Comparison of ENCODE assay signal across 2 cellular contexts in the genomic region with DNA sequence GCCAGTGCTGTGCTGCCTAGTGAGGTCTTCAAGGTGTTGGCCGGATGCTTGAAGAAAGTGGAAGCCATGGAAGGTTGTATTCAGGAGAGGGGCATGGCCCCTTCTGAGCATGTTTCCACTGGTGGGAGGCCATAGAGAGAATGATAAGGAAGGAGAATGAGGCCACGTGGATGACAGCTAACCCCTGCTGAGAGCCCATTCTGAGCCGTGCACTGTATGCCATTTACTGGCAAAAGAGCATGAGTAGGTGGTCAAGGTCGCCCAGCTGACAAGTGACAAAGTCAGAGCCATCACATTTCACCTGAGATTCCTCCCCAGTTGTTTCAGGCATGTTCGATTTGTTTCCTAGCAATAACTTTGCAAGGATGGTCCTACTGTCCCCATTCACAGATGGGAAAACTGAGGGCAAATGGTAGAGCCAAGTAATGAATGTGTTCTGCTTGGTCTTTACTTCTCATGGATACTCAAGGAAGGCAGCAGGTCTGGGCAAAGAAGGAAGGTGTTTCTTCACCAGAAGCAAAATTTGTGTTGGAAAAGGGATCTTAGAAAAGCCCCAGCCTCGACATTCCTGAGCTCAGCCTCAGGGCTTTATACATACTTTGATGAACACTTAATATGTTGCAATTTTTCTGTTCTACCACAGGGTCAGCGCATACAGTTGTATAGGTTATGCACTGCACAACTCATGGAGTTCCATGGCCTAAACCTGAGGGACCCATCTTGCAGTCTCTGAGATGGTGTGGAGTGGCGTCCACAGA.
TF ChIP-seq lines count a peak whose summit lies in the region.

No MANE protein-coding gene starts in this region.

TF ChIP-seq in K562, 482 proteins besides CTCF, POLR2A, EP300 and RAD21:
- TF ChIP-seq RBM34 (IDR thresholded peaks at IDR 0.05; ENCODE audit: borderline replicate concordance, insufficient read depth, low read length) (no peak), MECOM (CRISPR knock-in tag; IDR thresholded peaks at IDR 0.05) (no peak), KHSRP (IDR thresholded peaks at IDR 0.05) (no peak), RBM25 (IDR thresholded peaks at IDR 0.05; ENCODE audit: low read depth, low read length, severe bottlenecking) (peak; percentile 70), ZNF79 (CRISPR knock-in tag; IDR thresholded peaks at IDR 0.05; ENCODE audit: low read depth) (no peak), BCOR (IDR thresholded peaks at IDR 0.05) (0 out of 2 replicates have a peak, but pooled peaks have one; percentile 23)
- TF ChIP-seq, protein P1, sequence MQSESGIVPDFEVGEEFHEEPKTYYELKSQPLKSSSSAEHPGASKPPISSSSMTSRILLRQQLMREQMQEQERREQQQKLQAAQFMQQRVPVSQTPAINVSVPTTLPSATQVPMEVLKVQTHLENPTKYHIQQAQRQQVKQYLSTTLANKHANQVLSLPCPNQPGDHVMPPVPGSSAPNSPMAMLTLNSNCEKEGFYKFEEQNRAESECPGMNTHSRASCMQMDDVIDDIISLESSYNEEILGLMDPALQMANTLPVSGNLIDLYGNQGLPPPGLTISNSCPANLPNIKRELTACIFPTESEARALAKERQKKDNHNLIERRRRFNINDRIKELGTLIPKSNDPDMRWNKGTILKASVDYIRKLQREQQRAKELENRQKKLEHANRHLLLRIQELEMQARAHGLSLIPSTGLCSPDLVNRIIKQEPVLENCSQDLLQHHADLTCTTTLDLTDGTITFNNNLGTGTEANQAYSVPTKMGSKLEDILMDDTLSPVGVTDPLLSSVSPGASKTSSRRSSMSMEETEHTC (IDR thresholded peaks at IDR 0.05), result no peak
TF ChIP-seq in K562: peak in this region for 2.

TF ChIP-seq in GM23338, 12 proteins besides CTCF, POLR2A, EP300 and RAD21:
- no peak for TF ChIP-seq ZNF114 (CRISPR knock-in tag; IDR thresholded peaks at IDR 0.05)
- no peak for TF ChIP-seq NANOG (IDR thresholded peaks at IDR 0.05; ENCODE audit: borderline replicate concordance)
- TF ChIP-seq, protein P2, sequence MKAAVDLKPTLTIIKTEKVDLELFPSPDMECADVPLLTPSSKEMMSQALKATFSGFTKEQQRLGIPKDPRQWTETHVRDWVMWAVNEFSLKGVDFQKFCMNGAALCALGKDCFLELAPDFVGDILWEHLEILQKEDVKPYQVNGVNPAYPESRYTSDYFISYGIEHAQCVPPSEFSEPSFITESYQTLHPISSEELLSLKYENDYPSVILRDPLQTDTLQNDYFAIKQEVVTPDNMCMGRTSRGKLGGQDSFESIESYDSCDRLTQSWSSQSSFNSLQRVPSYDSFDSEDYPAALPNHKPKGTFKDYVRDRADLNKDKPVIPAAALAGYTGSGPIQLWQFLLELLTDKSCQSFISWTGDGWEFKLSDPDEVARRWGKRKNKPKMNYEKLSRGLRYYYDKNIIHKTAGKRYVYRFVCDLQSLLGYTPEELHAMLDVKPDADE (IDR thresholded peaks at IDR 0.05), result no peak
- TF ChIP-seq CREB1 (CRISPR knock-in tag; IDR thresholded peaks at IDR 0.05; ENCODE audit: low read depth), result no peak
- no peak for TF ChIP-seq ZNF331 (CRISPR knock-in tag; IDR thresholded peaks at IDR 0.05; ENCODE audit: low read depth)
- TF ChIP-seq EZH2phosphoT487 (IDR thresholded peaks at IDR 0.05; ENCODE audit: unreplicated experiment), result no peak
- no peak for TF ChIP-seq POLR2AphosphoS5 (IDR thresholded peaks at IDR 0.05; ENCODE audit: low read depth)
- no peak for TF ChIP-seq EZH2 (IDR thresholded peaks at IDR 0.05; ENCODE audit: low read depth, unreplicated experiment)
- no peak for TF ChIP-seq STAT1 (IDR thresholded peaks at IDR 0.05; ENCODE audit: unreplicated experiment)
- TF ChIP-seq, protein P3, sequence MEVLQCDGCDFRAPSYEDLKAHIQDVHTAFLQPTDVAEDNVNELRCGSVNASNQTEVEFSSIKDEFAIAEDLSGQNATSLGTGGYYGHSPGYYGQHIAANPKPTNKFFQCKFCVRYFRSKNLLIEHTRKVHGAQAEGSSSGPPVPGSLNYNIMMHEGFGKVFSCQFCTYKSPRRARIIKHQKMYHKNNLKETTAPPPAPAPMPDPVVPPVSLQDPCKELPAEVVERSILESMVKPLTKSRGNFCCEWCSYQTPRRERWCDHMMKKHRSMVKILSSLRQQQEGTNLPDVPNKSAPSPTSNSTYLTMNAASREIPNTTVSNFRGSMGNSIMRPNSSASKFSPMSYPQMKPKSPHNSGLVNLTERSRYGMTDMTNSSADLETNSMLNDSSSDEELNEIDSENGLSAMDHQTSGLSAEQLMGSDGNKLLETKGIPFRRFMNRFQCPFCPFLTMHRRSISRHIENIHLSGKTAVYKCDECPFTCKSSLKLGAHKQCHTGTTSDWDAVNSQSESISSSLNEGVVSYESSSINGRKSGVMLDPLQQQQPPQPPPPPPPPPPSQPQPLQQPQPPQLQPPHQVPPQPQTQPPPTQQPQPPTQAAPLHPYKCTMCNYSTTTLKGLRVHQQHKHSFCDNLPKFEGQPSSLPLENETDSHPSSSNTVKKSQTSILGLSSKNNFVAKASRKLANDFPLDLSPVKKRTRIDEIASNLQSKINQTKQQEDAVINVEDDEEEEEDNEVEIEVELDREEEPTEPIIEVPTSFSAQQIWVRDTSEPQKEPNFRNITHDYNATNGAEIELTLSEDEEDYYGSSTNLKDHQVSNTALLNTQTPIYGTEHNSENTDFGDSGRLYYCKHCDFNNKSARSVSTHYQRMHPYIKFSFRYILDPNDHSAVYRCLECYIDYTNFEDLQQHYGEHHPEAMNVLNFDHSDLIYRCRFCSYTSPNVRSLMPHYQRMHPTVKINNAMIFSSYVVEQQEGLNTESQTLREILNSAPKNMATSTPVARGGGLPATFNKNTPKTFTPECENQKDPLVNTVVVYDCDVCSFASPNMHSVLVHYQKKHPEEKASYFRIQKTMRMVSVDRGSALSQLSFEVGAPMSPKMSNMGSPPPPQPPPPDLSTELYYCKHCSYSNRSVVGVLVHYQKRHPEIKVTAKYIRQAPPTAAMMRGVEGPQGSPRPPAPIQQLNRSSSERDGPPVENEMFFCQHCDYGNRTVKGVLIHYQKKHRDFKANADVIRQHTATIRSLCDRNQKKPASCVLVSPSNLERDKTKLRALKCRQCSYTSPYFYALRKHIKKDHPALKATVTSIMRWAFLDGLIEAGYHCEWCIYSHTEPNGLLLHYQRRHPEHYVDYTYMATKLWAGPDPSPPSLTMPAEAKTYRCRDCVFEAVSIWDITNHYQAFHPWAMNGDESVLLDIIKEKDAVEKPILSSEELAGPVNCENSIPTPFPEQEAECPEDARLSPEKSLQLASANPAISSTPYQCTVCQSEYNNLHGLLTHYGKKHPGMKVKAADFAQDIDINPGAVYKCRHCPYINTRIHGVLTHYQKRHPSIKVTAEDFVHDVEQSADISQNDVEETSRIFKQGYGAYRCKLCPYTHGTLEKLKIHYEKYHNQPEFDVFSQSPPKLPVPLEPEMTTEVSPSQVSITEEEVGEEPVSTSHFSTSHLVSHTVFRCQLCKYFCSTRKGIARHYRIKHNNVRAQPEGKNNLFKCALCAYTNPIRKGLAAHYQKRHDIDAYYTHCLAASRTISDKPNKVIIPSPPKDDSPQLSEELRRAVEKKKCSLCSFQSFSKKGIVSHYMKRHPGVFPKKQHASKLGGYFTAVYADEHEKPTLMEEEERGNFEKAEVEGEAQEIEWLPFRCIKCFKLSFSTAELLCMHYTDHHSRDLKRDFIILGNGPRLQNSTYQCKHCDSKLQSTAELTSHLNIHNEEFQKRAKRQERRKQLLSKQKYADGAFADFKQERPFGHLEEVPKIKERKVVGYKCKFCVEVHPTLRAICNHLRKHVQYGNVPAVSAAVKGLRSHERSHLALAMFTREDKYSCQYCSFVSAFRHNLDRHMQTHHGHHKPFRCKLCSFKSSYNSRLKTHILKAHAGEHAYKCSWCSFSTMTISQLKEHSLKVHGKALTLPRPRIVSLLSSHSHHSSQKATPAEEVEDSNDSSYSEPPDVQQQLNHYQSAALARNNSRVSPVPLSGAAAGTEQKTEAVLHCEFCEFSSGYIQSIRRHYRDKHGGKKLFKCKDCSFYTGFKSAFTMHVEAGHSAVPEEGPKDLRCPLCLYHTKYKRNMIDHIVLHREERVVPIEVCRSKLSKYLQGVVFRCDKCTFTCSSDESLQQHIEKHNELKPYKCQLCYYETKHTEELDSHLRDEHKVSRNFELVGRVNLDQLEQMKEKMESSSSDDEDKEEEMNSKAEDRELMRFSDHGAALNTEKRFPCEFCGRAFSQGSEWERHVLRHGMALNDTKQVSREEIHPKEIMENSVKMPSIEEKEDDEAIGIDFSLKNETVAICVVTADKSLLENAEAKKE (CRISPR knock-in tag; IDR thresholded peaks at IDR 0.05), result no peak
- no peak for TF ChIP-seq JUNB (IDR thresholded peaks at IDR 0.05; ENCODE audit: unreplicated experiment)
- TF ChIP-seq, protein P4, sequence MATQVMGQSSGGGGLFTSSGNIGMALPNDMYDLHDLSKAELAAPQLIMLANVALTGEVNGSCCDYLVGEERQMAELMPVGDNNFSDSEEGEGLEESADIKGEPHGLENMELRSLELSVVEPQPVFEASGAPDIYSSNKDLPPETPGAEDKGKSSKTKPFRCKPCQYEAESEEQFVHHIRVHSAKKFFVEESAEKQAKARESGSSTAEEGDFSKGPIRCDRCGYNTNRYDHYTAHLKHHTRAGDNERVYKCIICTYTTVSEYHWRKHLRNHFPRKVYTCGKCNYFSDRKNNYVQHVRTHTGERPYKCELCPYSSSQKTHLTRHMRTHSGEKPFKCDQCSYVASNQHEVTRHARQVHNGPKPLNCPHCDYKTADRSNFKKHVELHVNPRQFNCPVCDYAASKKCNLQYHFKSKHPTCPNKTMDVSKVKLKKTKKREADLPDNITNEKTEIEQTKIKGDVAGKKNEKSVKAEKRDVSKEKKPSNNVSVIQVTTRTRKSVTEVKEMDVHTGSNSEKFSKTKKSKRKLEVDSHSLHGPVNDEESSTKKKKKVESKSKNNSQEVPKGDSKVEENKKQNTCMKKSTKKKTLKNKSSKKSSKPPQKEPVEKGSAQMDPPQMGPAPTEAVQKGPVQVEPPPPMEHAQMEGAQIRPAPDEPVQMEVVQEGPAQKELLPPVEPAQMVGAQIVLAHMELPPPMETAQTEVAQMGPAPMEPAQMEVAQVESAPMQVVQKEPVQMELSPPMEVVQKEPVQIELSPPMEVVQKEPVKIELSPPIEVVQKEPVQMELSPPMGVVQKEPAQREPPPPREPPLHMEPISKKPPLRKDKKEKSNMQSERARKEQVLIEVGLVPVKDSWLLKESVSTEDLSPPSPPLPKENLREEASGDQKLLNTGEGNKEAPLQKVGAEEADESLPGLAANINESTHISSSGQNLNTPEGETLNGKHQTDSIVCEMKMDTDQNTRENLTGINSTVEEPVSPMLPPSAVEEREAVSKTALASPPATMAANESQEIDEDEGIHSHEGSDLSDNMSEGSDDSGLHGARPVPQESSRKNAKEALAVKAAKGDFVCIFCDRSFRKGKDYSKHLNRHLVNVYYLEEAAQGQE (IDR thresholded peaks at IDR 0.05; ENCODE audit: unreplicated experiment), result no peak
